1 cellular context compared by ENCODE assay signal in genomic region chr20:14064333-14064732, GRCh38.
TF ChIP-seq lines count a peak whose summit lies in the region.

No MANE protein-coding gene starts in this region.

TF ChIP-seq in HepG2, 621 proteins besides CTCF, POLR2A, EP300 and RAD21 (continued from another document):
- no peak for TF ChIP-seq ARID5B (CRISPR knock-in tag; IDR thresholded peaks at IDR 0.05)
- peak; percentile 81 for TF ChIP-seq MAFF (IDR thresholded peaks at IDR 0.05; ENCODE audit: low read depth, low read length)
- TF ChIP-seq MLXIP (CRISPR knock-in tag; IDR thresholded peaks at IDR 0.05; ENCODE audit: borderline replicate concordance), result no peak
- no peak for TF ChIP-seq ISX (CRISPR knock-in tag; conservative IDR thresholded peaks at IDR 0.05)
- no peak for TF ChIP-seq FOXK2 (IDR thresholded peaks at IDR 0.05)
- peak; percentile 84 to 88 for TF ChIP-seq MAFK (conservative IDR thresholded peaks at IDR 0.05 in 1 of 2, IDR thresholded peaks at IDR 0.05 in 1 of 2; ENCODE audit: low read length in 2 of 2)
